ENCODE assay signal across 15 cellular contexts in the genomic region with DNA sequence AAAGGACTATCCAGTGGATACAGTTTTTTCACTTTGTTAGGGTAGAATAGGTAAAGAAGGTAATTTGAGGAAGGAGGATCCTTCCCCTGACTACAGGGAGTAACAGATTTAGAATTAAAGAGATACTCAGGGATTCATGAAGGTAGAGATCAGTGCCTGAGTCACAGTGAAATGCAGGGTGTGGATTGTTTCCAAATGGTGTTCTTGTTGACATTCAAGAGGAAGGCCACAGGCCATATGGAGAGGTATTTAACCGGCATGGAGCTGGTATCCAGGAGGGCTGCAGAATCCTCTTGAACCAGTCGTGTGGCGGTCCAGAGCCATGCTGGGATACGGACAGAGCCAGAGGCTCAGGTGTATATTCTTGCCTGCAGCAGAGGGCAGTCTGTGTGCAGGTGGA. TPM values are rescaled to one million over a fixed set of nuclear protein-coding genes. Genes with fewer than 3 reads are reported as not detected.
DNase-seq lines count a peak whose midpoint lies in the region; ATAC-seq and TF ChIP-seq lines count a peak whose summit lies in the region.
"Had no signal": no experiment of that assay in that cellular context is flagged by ENCODE, and none has a peak within 500 bp of the region (broad histone marks: within the 10 kb centered on the region; RNA-seq: fewer than 3 reads in every experiment).

No MANE protein-coding gene starts in this region.

- no peak for ATAC-seq in CD8-positive, alpha-beta T cell
- peak; percentile 33 for ATAC-seq in GM23338
- ATAC-seq in central memory CD8-positive, alpha-beta T cell (replicated peaks; ENCODE audit: extremely low read depth, poor library complexity, severe bottlenecking) = no peak
- no peak for ATAC-seq in GM19463 (IDR thresholded peaks at IDR 0.05; ENCODE audit: unreplicated experiment)
- ATAC-seq: stimulated activated naive CD8-positive, alpha-beta T cell treated with anti-CD3 and anti-CD28 coated beads, Interleukin-15, Interleukin-2, amounts not matched to agents 100 U/mL and 50 U/mL, for 24 hours had no signal

- DNase-seq in CD8-positive, alpha-beta T cell = no peak
- DNase-seq in GM23338 (ENCODE audit: low spot score) = peak; percentile 17
- DNase-seq in central memory CD8-positive, alpha-beta T cell (ENCODE audit: low spot score in 2 of 2) = no peak
- DNase-seq in trophoblast cell = no peak
- no peak for DNase-seq in CD14-positive monocyte (ENCODE audit: low spot score)
- no peak for DNase-seq in activated CD4-positive, alpha-beta T cell treated with anti-CD3 and anti-CD28 coated beads, Interleukin-2, amount 50 U/mL, for 4 hours
- DNase-seq: activated CD4-positive, alpha-beta memory T cell treated with anti-CD3 and anti-CD28 coated beads, Interleukin-2, amount 10 ng/mL, durations not matched to agents 7 days and 5 days; DMS53; H7; mesenchymal stem cell; stimulated activated naive CD8-positive, alpha-beta T cell treated with anti-CD3 and anti-CD28 coated beads, Interleukin-15, Interleukin-2, amounts not matched to agents 100 U/mL and 50 U/mL, for 24 hours had no signal

- no peaks in the 10 kb centered on the region for H3K27me3 ChIP-seq in CD8-positive, alpha-beta T cell (ENCODE audit: insufficient read depth, low read length)
- H3K27me3 ChIP-seq in GM23338 (ENCODE audit: insufficient read depth) (no peaks in the 10 kb centered on the region), muscle layer of colon (ENCODE audit: control insufficient read depth in 1 of 2, insufficient read depth in 2 of 2, low read length in 2 of 2) (no peaks in the 10 kb centered on the region), trophoblast cell (ENCODE audit: insufficient read depth, low read length) (no peaks in the 10 kb centered on the region)

- H3K4ac ChIP-seq in trophoblast cell (ENCODE audit: low read depth, low read length) = no peak overlapping the region

- H4K12ac ChIP-seq in trophoblast cell (ENCODE audit: low read depth, low read length) = no peak overlapping the region

- peak overlapping the region; percentile 16 for H3K27ac Mint-ChIP-seq in CD8-positive, alpha-beta T cell
- H3K27ac Mint-ChIP-seq in GM23338 = peak overlapping the region; percentile 89
- H3K27ac Mint-ChIP-seq in central memory CD8-positive, alpha-beta T cell (ENCODE audit: low read depth) = peak overlapping the region; percentile 39
- peak overlapping the region in 1 of 7 donors; percentile 58 for H3K27ac Mint-ChIP-seq in CD14-positive monocyte
- H3K27ac Mint-ChIP-seq: activated CD4-positive, alpha-beta memory T cell treated with anti-CD3 and anti-CD28 coated beads, Interleukin-2, amount 10 ng/mL, durations not matched to agents 7 days and 5 days; activated T-helper 2 cell treated with anti-CD3 and anti-CD28 coated beads, Interferon-gamma antibody, Interleukin-2, Interleukin-4, amounts not matched to agents 10 μg/mL and 5 μg/mL and 100 μg/mL, durations not matched to agents 14 hours and 24 hours and 36 hours; B cell had no signal

- H2AK5ac ChIP-seq in trophoblast cell (ENCODE audit: low read length) = no peak overlapping the region

- H3K4me1 ChIP-seq in CD8-positive, alpha-beta T cell (ENCODE audit: insufficient read depth, low read length) = no peaks in the 10 kb centered on the region
- H3K4me1 ChIP-seq in GM23338 (ENCODE audit: insufficient read depth) (peaks cover 26% of the 10 kb centered on the region), muscle layer of colon (ENCODE audit: insufficient read depth, low read length) (peaks cover 54% of the 10 kb centered on the region), trophoblast cell (ENCODE audit: control insufficient read depth in 1 of 2, insufficient read depth in 2 of 2, low read length in 2 of 2) (peaks cover 0 to 2% of the 10 kb centered on the region in 2 experiments)

- no peaks in the 10 kb centered on the region for H3F3A ChIP-seq in GM23338 (replicated peaks; ENCODE audit: low read depth)

- POLR2A ChIA-PET in CD8-positive, alpha-beta T cell (lab: Charles Lee) = no interaction called here

- intact Hi-C loops in CD8-positive, alpha-beta T cell (cut with DNase I, micrococcal nuclease) = no loop called here
- intact Hi-C loops in CD14-positive monocyte (cut with micrococcal nuclease) = no loop called here

- no peak overlapping the region for H4K8ac ChIP-seq in trophoblast cell (ENCODE audit: low read depth, low read length)

- H3K14ac ChIP-seq in trophoblast cell (ENCODE audit: low read length) = no peak overlapping the region

- peaks cover 75% of the 10 kb centered on the region for H3K36me3 Mint-ChIP-seq in CD8-positive, alpha-beta T cell
- H3K36me3 Mint-ChIP-seq in GM23338 (ENCODE audit: low read depth) (peaks cover 46% of the 10 kb centered on the region), CD14-positive monocyte (peaks cover 76 to 91% of the 10 kb centered on the region in 2 donors)
- H3K36me3 Mint-ChIP-seq in central memory CD8-positive, alpha-beta T cell (ENCODE audit: insufficient read depth) = peaks cover 19% of the 10 kb centered on the region

- TF ChIP-seq CTCF in CD8-positive, alpha-beta T cell (IDR thresholded peaks at IDR 0.05) = no peak
- TF ChIP-seq CTCF in GM23338 (conservative IDR thresholded peaks at IDR 0.05; ENCODE audit: low read depth in 2 of 2) (peak in 1 of 2 experiments; percentile 27; a peak in 1 of 4 replicates), CD14-positive monocyte (IDR thresholded peaks at IDR 0.05) (no peak)

- H3K4me3 ChIP-seq in CD8-positive, alpha-beta T cell (ENCODE audit: low read depth, low read length) = no peak overlapping the region
- H3K4me3 ChIP-seq in GM23338 (no peak overlapping the region), muscle layer of colon (ENCODE audit: low read depth in 1 of 2, low read length in 2 of 2) (no peak overlapping the region), trophoblast cell (ENCODE audit: low read depth, low read length) (no peak overlapping the region)

- H3K4me1 Mint-ChIP-seq in CD8-positive, alpha-beta T cell (ENCODE audit: low read depth) = peaks cover 33% of the 10 kb centered on the region
- H3K4me1 Mint-ChIP-seq in GM23338 (peaks cover 44% of the 10 kb centered on the region), CD14-positive monocyte (no peaks in the 10 kb centered on the region)
- peaks cover 59% of the 10 kb centered on the region for H3K4me1 Mint-ChIP-seq in central memory CD8-positive, alpha-beta T cell
- H3K4me1 Mint-ChIP-seq: B cell had no signal

- H2BK120ac ChIP-seq in trophoblast cell (ENCODE audit: insufficient read depth, low read length, poor library complexity) = no peak overlapping the region

- no peak overlapping the region for H2BK5ac ChIP-seq in trophoblast cell (ENCODE audit: low read depth, low read length, poor library complexity)

- no peaks in the 10 kb centered on the region for H3K79me1 ChIP-seq in trophoblast cell (ENCODE audit: low read length)

- H2AFZ ChIP-seq in GM23338 (no peak overlapping the region), trophoblast cell (ENCODE audit: insufficient read depth, low read length, poor library complexity) (no peak overlapping the region)

- H3K27ac ChIP-seq in CD8-positive, alpha-beta T cell (ENCODE audit: low read depth, low read length) = no peak overlapping the region
- peak overlapping the region; percentile 91 for H3K27ac ChIP-seq in GM23338 (ENCODE audit: low read depth)
- peak overlapping the region; percentile 27 for H3K27ac ChIP-seq in muscle layer of colon (ENCODE audit: low read depth, low read length)
- H3K27ac ChIP-seq in trophoblast cell (ENCODE audit: low read depth, low read length) = no peak overlapping the region

- no peaks in the 10 kb centered on the region for H3K79me2 ChIP-seq in GM23338 (replicated peaks; ENCODE audit: insufficient read depth)
- H3K79me2 ChIP-seq in trophoblast cell (ENCODE audit: control insufficient read depth, insufficient read depth, low read length, poor library complexity) = no peaks in the 10 kb centered on the region

- no peaks in the 10 kb centered on the region for H4K20me1 ChIP-seq in GM23338 (replicated peaks; ENCODE audit: insufficient read depth)

- H3K9ac ChIP-seq in muscle layer of colon (ENCODE audit: low read length) (no peak overlapping the region), trophoblast cell (ENCODE audit: low read length) (no peak overlapping the region)

- CTCF ChIA-PET in CD8-positive, alpha-beta T cell (lab: Charles Lee) = no interaction called here

- H3K9me2 ChIP-seq in GM23338 (ENCODE audit: insufficient read depth) = no peaks in the 10 kb centered on the region

- peaks cover 9% of the 10 kb centered on the region for H3K36me3 ChIP-seq in CD8-positive, alpha-beta T cell (ENCODE audit: insufficient read depth, low read length)
- H3K36me3 ChIP-seq in GM23338 (ENCODE audit: insufficient read depth) (peaks cover 9% of the 10 kb centered on the region), muscle layer of colon (ENCODE audit: insufficient read depth, low read length) (peaks cover 43% of the 10 kb centered on the region), trophoblast cell (ENCODE audit: control insufficient read depth in 1 of 2, insufficient read depth in 2 of 2, low read length in 2 of 2) (peaks cover 0 to 6% of the 10 kb centered on the region in 2 experiments)

- no peaks in the 10 kb centered on the region for H3K9me3 ChIP-seq in CD8-positive, alpha-beta T cell (ENCODE audit: low read length)
- no peaks in the 10 kb centered on the region for H3K9me3 ChIP-seq in muscle layer of colon (ENCODE audit: low read length)
- no peaks in the 10 kb centered on the region for H3K9me3 ChIP-seq in trophoblast cell (ENCODE audit: insufficient read depth, low read depth, low read length)

- no CpG with 5 or more reads among the region's 4 CpGs for WGBS in trophoblast cell (ENCODE audit: extremely low coverage, insufficient coverage, insufficient read length)

- no peaks in the 10 kb centered on the region for H3K27me3 Mint-ChIP-seq in CD8-positive, alpha-beta T cell (ENCODE audit: low read depth)
- H3K27me3 Mint-ChIP-seq in GM23338 (ENCODE audit: insufficient read depth, low read depth, poor library complexity) (peaks cover 11% of the 10 kb centered on the region), CD14-positive monocyte (ENCODE audit: low read depth in 3 of 3) (peaks cover 0 to 2% (median 0%) of the 10 kb centered on the region in 3 donors)
- H3K27me3 Mint-ChIP-seq in central memory CD8-positive, alpha-beta T cell = no peaks in the 10 kb centered on the region
- H3K27me3 Mint-ChIP-seq: activated CD4-positive, alpha-beta memory T cell treated with anti-CD3 and anti-CD28 coated beads, Interleukin-2, amount 10 ng/mL, durations not matched to agents 7 days and 5 days; B cell had no signal

- H3K18ac ChIP-seq in trophoblast cell (ENCODE audit: low read length) = no peak overlapping the region

- no peak overlapping the region for H3K23ac ChIP-seq in trophoblast cell (ENCODE audit: low read length)

- H2BK12ac ChIP-seq in trophoblast cell (ENCODE audit: low read length) = no peak overlapping the region

- H3K4me2 ChIP-seq in GM23338 = peak overlapping the region; percentile 48; the same call in 1 of the 2 replicates
- no peak overlapping the region for H3K4me2 ChIP-seq in trophoblast cell (ENCODE audit: low read length)

- no peak overlapping the region for H3K4me3 Mint-ChIP-seq in CD8-positive, alpha-beta T cell
- no peak overlapping the region for H3K4me3 Mint-ChIP-seq in GM23338
- no peak overlapping the region for H3K4me3 Mint-ChIP-seq in central memory CD8-positive, alpha-beta T cell
- H3K4me3 Mint-ChIP-seq in CD14-positive monocyte = no peak overlapping the region
- H3K4me3 Mint-ChIP-seq: activated CD4-positive, alpha-beta memory T cell treated with anti-CD3 and anti-CD28 coated beads, Interleukin-2, amount 10 ng/mL, durations not matched to agents 7 days and 5 days; B cell had no signal

- H3K9me3 Mint-ChIP-seq in CD8-positive, alpha-beta T cell = peaks cover 2% of the 10 kb centered on the region
- H3K9me3 Mint-ChIP-seq in GM23338 (peaks cover 13% of the 10 kb centered on the region), CD14-positive monocyte (no peaks in the 10 kb centered on the region)
- H3K9me3 Mint-ChIP-seq in central memory CD8-positive, alpha-beta T cell = no peaks in the 10 kb centered on the region
- H3K9me3 Mint-ChIP-seq: activated CD4-positive, alpha-beta memory T cell treated with anti-CD3 and anti-CD28 coated beads, Interleukin-2, amount 10 ng/mL, durations not matched to agents 7 days and 5 days had no signal

- no peak overlapping the region for H4K91ac ChIP-seq in trophoblast cell (ENCODE audit: low read depth, low read length)

RNA-seq across cellular contexts. Expression of gene GYG1, which starts 28.2 kb away (rescaled TPM):
- 10 to 100 TPM; 29.4 to 35.2 TPM for total RNA-seq in CD8-positive, alpha-beta T cell
- 40.9 and 45.6 TPM in 2 replicates for total RNA-seq in GM23338 (2014; rRNA removed; shearing (Covaris generic))
- polyA plus RNA-seq in GM23338 (2016; fragmentation: Nextera tagmentation; extraction: Ambion mirVana) (30.4 and 33.2 TPM in 2 replicates), CD14-positive monocyte (100 to 1,000 TPM; 121 to 122 TPM)
- polyA plus RNA-seq in trophoblast cell (2013) = 28.0 and 30.5 TPM in 2 replicates

Comparison
In these comparisons a context has a peak if more than half of its experiments do, and no peak if none do; other contexts are left out.
1. H3K27ac ChIP-seq: peak in GM23338 (single experiment) and muscle layer of colon (single experiment); none in CD8-positive, alpha-beta T cell (single experiment) and trophoblast cell (single experiment).